30 cellular contexts compared by ENCODE assay signal in genomic region chr7:79084423-79084822, GRCh38.
"Had no signal": no experiment of that assay in that cellular context is flagged by ENCODE, and none has a peak within 500 bp of the region (broad histone marks: within the 10 kb centered on the region; RNA-seq: fewer than 3 reads in every experiment).

No MANE protein-coding gene starts in this region.

- H3K9me3 ChIP-seq: pancreas, prostate gland, thyroid gland had no signal

- FAIRE-seq: astrocyte, pancreas had no signal

- DNase-seq: activated CD4-positive, alpha-beta T cell treated with anti-CD3 and anti-CD28 coated beads for 48 hours; activated CD4-positive, alpha-beta T cell treated with anti-CD3 and anti-CD28 coated beads, Interleukin-2, amount 50 U/mL, for 48 hours; activated CD8-positive, alpha-beta memory T cell treated with anti-CD3 and anti-CD28 coated beads, Interleukin-2, amount 50 U/mL, for 4 hours; activated gamma-delta T cell; activated naive CD4-positive, alpha-beta T cell treated with anti-CD3 and anti-CD28 coated beads, Interleukin-2, amount 10 ng/mL, durations not matched to agents 7 days and 5 days; activated naive CD8-positive, alpha-beta T cell treated with anti-CD3 and anti-CD28 coated beads, Interleukin-2, amount 10 ng/mL, durations not matched to agents 7 days and 5 days; activated T-cell treated with anti-CD3 and anti-CD28 coated beads, Interleukin-2, amount 50 U/mL, for 1 hour; amniotic stem cell; brain microvascular endothelial cell; hippocampal formation; naive thymus-derived CD8-positive, alpha-beta T cell; nucleus accumbens; pancreas; retina; stimulated activated CD4-positive, alpha-beta T cell treated with anti-CD3 and anti-CD28 coated beads, Interleukin-2, amount 100 ng/mL, for 24 hours; stimulated activated naive B cell treated with anti-CD40 and anti-IgM and Interleukin-4, amounts not matched to agents 10 μg/mL and 1 μg/mL and 100 μg/mL, for 72 hours; stomach; T-helper 17 cell; T1000; thyroid gland; WERI-Rb-1 had no signal

- ATAC-seq: activated CD4-positive, CD25-positive, alpha-beta regulatory T cell treated with anti-CD3 and anti-CD28 coated beads, Interleukin-2, amount 50 U/mL, for 24 hours; gastroesophageal sphincter; naive thymus-derived CD8-positive, alpha-beta T cell; pancreas; sciatic nerve; stimulated activated naive B cell treated with anti-CD40 and anti-IgM and Interleukin-4, amounts not matched to agents 10 μg/mL and 1 μg/mL and 100 μg/mL, for 72 hours; T-helper 17 cell had no signal

- H3K27me3 Mint-ChIP-seq: activated naive CD4-positive, alpha-beta T cell treated with anti-CD3 and anti-CD28 coated beads, Interleukin-2, amount 10 ng/mL, durations not matched to agents 7 days and 5 days; activated naive CD8-positive, alpha-beta T cell treated with anti-CD3 and anti-CD28 coated beads, Interleukin-2, amount 10 ng/mL, durations not matched to agents 7 days and 5 days; memory B cell; naive thymus-derived CD8-positive, alpha-beta T cell; stimulated activated naive B cell treated with anti-CD40 and anti-IgM and Interleukin-4, amounts not matched to agents 10 μg/mL and 1 μg/mL and 100 μg/mL, for 72 hours; T-helper 17 cell had no signal

- H3K36me3 ChIP-seq: brain microvascular endothelial cell, esophagus muscularis mucosa, gastroesophageal sphincter, pancreas, prostate gland, stomach, thyroid gland, WERI-Rb-1 had no signal

- H3K27ac ChIP-seq: brain microvascular endothelial cell, esophagus muscularis mucosa, gastroesophageal sphincter, pancreas, prostate gland, skin epidermis, stomach, thyroid gland, WERI-Rb-1 had no signal

- H3K4me1 ChIP-seq: esophagus muscularis mucosa, gastroesophageal sphincter, pancreas, prostate gland, stomach, thyroid gland had no signal

- H3K4me3 Mint-ChIP-seq: activated naive CD4-positive, alpha-beta T cell treated with anti-CD3 and anti-CD28 coated beads, Interleukin-2, amount 10 ng/mL, durations not matched to agents 7 days and 5 days; activated naive CD8-positive, alpha-beta T cell treated with anti-CD3 and anti-CD28 coated beads, Interleukin-2, amount 10 ng/mL, durations not matched to agents 7 days and 5 days; memory B cell; naive thymus-derived CD8-positive, alpha-beta T cell; neural crest cell; stimulated activated naive B cell treated with anti-CD40 and anti-IgM and Interleukin-4, amounts not matched to agents 10 μg/mL and 1 μg/mL and 100 μg/mL, for 72 hours; T-helper 17 cell had no signal

- H3K36me3 Mint-ChIP-seq: activated naive CD4-positive, alpha-beta T cell treated with anti-CD3 and anti-CD28 coated beads, Interleukin-2, amount 10 ng/mL, durations not matched to agents 7 days and 5 days; activated naive CD8-positive, alpha-beta T cell treated with anti-CD3 and anti-CD28 coated beads, Interleukin-2, amount 10 ng/mL, durations not matched to agents 7 days and 5 days; memory B cell; naive thymus-derived CD8-positive, alpha-beta T cell; stimulated activated naive B cell treated with anti-CD40 and anti-IgM and Interleukin-4, amounts not matched to agents 10 μg/mL and 1 μg/mL and 100 μg/mL, for 72 hours had no signal

- H3K27ac Mint-ChIP-seq: activated naive CD4-positive, alpha-beta T cell treated with anti-CD3 and anti-CD28 coated beads, Interleukin-2, amount 10 ng/mL, durations not matched to agents 7 days and 5 days; activated naive CD8-positive, alpha-beta T cell treated with anti-CD3 and anti-CD28 coated beads, Interleukin-2, amount 10 ng/mL, durations not matched to agents 7 days and 5 days; memory B cell; naive thymus-derived CD8-positive, alpha-beta T cell; stimulated activated naive B cell treated with anti-CD40 and anti-IgM and Interleukin-4, amounts not matched to agents 10 μg/mL and 1 μg/mL and 100 μg/mL, for 72 hours; T-helper 17 cell had no signal

- H3K4me3 ChIP-seq: esophagus muscularis mucosa, gastroesophageal sphincter, pancreas, prostate gland, skin epidermis, stomach, thyroid gland had no signal

- H3K9me3 Mint-ChIP-seq: activated naive CD8-positive, alpha-beta T cell treated with anti-CD3 and anti-CD28 coated beads, Interleukin-2, amount 10 ng/mL, durations not matched to agents 7 days and 5 days had no signal

- H3K27me3 ChIP-seq: brain microvascular endothelial cell, esophagus muscularis mucosa, gastroesophageal sphincter, pancreas, stomach, thyroid gland had no signal

- H3K4me1 Mint-ChIP-seq: activated naive CD4-positive, alpha-beta T cell treated with anti-CD3 and anti-CD28 coated beads, Interleukin-2, amount 10 ng/mL, durations not matched to agents 7 days and 5 days; activated naive CD8-positive, alpha-beta T cell treated with anti-CD3 and anti-CD28 coated beads, Interleukin-2, amount 10 ng/mL, durations not matched to agents 7 days and 5 days; memory B cell; naive thymus-derived CD8-positive, alpha-beta T cell; neural crest cell; stimulated activated naive B cell treated with anti-CD40 and anti-IgM and Interleukin-4, amounts not matched to agents 10 μg/mL and 1 μg/mL and 100 μg/mL, for 72 hours; T-helper 17 cell had no signal
